ENCODE assay signal across 1 cellular context in the genomic region with DNA sequence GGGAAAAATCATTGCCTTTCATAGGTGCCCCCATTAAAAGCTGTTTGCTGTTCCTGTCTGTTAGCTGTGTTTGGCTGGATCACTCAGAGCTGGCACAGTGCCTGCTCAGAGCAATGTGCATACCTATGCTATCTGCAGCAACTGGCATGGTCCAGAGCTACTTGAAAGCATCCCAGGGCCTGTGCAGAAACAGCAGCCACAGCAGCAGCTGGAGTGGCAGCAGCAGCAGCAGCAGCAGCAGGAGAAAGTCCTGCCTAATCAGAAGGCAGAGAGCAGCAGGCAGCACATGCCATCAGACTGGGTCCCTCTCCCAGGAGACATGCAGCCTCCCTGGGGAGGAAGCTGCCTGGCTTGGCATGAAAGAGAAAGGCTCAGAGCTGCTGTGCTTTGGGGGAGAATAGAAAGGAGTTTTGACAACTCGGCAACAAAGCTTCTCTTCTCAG.
TF ChIP-seq lines count a peak whose summit lies in the region.

No MANE protein-coding gene starts in this region.

TF ChIP-seq in HCT116, 20 proteins besides CTCF, POLR2A, EP300 and RAD21 (continued from another document):
- TF ChIP-seq, protein P1, sequence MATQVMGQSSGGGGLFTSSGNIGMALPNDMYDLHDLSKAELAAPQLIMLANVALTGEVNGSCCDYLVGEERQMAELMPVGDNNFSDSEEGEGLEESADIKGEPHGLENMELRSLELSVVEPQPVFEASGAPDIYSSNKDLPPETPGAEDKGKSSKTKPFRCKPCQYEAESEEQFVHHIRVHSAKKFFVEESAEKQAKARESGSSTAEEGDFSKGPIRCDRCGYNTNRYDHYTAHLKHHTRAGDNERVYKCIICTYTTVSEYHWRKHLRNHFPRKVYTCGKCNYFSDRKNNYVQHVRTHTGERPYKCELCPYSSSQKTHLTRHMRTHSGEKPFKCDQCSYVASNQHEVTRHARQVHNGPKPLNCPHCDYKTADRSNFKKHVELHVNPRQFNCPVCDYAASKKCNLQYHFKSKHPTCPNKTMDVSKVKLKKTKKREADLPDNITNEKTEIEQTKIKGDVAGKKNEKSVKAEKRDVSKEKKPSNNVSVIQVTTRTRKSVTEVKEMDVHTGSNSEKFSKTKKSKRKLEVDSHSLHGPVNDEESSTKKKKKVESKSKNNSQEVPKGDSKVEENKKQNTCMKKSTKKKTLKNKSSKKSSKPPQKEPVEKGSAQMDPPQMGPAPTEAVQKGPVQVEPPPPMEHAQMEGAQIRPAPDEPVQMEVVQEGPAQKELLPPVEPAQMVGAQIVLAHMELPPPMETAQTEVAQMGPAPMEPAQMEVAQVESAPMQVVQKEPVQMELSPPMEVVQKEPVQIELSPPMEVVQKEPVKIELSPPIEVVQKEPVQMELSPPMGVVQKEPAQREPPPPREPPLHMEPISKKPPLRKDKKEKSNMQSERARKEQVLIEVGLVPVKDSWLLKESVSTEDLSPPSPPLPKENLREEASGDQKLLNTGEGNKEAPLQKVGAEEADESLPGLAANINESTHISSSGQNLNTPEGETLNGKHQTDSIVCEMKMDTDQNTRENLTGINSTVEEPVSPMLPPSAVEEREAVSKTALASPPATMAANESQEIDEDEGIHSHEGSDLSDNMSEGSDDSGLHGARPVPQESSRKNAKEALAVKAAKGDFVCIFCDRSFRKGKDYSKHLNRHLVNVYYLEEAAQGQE (IDR thresholded peaks at IDR 0.05; ENCODE audit: low read depth), result no peak
- no peak for TF ChIP-seq POLR2AphosphoS5 (IDR thresholded peaks at IDR 0.05; ENCODE audit: low read depth, low read length)
TF ChIP-seq in HCT116: peak in this region for 0.
